In genomic region chr3:24336101-24336500, GRCh38 we compare ENCODE assay signal across 21 cellular contexts.
DNase-seq lines count a peak whose midpoint lies in the region; ATAC-seq lines count a peak whose summit lies in the region.
"Had no signal": no experiment of that assay in that cellular context is flagged by ENCODE, and none has a peak within 500 bp of the region (broad histone marks: within the 10 kb centered on the region; RNA-seq: fewer than 3 reads in every experiment).

No MANE protein-coding gene starts in this region.

- no peaks in the 10 kb centered on the region for H3K4me1 Mint-ChIP-seq in effector memory CD8-positive, alpha-beta T cell (ENCODE audit: low read depth in 2 of 2)
- H3K4me1 Mint-ChIP-seq: B cell had no signal

- ATAC-seq in Right ventricle myocardium superior (ENCODE audit: poor library complexity) (no peak), HG03175 (IDR thresholded peaks at IDR 0.05; ENCODE audit: unreplicated experiment) (no peak)
- ATAC-seq in effector memory CD8-positive, alpha-beta T cell (replicated peaks) = no peak
- ATAC-seq: GM12878 had no signal

- intact Hi-C loops in Right ventricle myocardium superior (cut with DNase I) (no loop called here), cardiac septum (cut with DNase I) (no loop called here)

- no peak overlapping the region for H3K4me3 Mint-ChIP-seq in effector memory CD8-positive, alpha-beta T cell
- H3K4me3 Mint-ChIP-seq: B cell; CD4-positive, alpha-beta T cell; H9 had no signal

- H3K27me3 Mint-ChIP-seq in effector memory CD8-positive, alpha-beta T cell = no peaks in the 10 kb centered on the region
- H3K27me3 Mint-ChIP-seq: B cell; CD4-positive, alpha-beta T cell had no signal

- H3K27ac Mint-ChIP-seq in effector memory CD8-positive, alpha-beta T cell = no peak overlapping the region
- H3K27ac Mint-ChIP-seq: B cell; CD4-positive, alpha-beta T cell; H9 had no signal

- DNase-seq in Right ventricle myocardium superior (peak; percentile 48), cardiac septum (ENCODE audit: low spot score) (no peak), caudate nucleus (lab: John Stamatoyannopoulos, UW) (peak in 50 of 61 donors; percentile 2 to 68 (median 29)), midbrain (lab: John Stamatoyannopoulos, UW) (peak; percentile 54), substantia nigra (lab: John Stamatoyannopoulos, UW) (peak in 47 of 49 donors; percentile 1 to 83 (median 49)), COLO668 (lab: John Stamatoyannopoulos, UW; ENCODE audit: unreplicated experiment) (no peak)
- DNase-seq in effector memory CD8-positive, alpha-beta T cell = no peak
- DNase-seq: 8988T; Calu3; CD4-positive, alpha-beta T cell; EL; H9; NCI-H1105; NCI-H1694; NCI-H2081 treated with DMSO at 0.1 percent for 48 hours; NCI-H510A; NCI-H748 treated with DMSO at 0.1 percent for 48 hours; SIG-M5 had no signal

- H3K36me3 Mint-ChIP-seq in effector memory CD8-positive, alpha-beta T cell (ENCODE audit: insufficient read depth) = no peaks in the 10 kb centered on the region

- peaks cover 0 to 1% of the 10 kb centered on the region in 2 donors for H3K9me3 Mint-ChIP-seq in effector memory CD8-positive, alpha-beta T cell
- H3K9me3 Mint-ChIP-seq: CD4-positive, alpha-beta T cell; H9 had no signal

- no peak overlapping the region for H3K27ac ChIP-seq in caudate nucleus (ENCODE audit: low read depth, low read length)
- no peak overlapping the region for H3K27ac ChIP-seq in substantia nigra (ENCODE audit: low read depth, low read length, poor library complexity, severe bottlenecking)

Comparison
In these comparisons a context has a peak if more than half of its experiments do, and no peak if none do; other contexts are left out.
1. DNase-seq: peak in Right ventricle myocardium superior (single experiment), caudate nucleus (50 of 61), midbrain (single experiment) and substantia nigra (47 of 49); none in cardiac septum (single experiment), COLO668 (single experiment) and effector memory CD8-positive, alpha-beta T cell (0 of 3).